ENCODE assay signal across 16 cellular contexts in genomic region chr9:92350129-92350739, GRCh38. TPM values are rescaled to one million over a fixed set of nuclear protein-coding genes. Genes with fewer than 3 reads are reported as not detected.
DNase-seq lines count a peak whose midpoint lies in the region; FAIRE-seq and TF ChIP-seq lines count a peak whose summit lies in the region.
"Had no signal": no experiment of that assay in that cellular context is flagged by ENCODE, and none has a peak within 500 bp of the region (broad histone marks: within the 10 kb centered on the region; RNA-seq: fewer than 3 reads in every experiment).

No MANE protein-coding gene starts in this region.

- H3K36me3 Mint-ChIP-seq in brain = peaks cover 30% of the 10 kb centered on the region

- H3K9me3 Mint-ChIP-seq in brain = peaks cover 4 to 13% (median 7%) of the 10 kb centered on the region in 5 experiments

- H3K27ac ChIP-seq in right atrium auricular region = peak overlapping the region; percentile 56 to 61
- H3K27ac ChIP-seq: neutrophil had no signal

- peak overlapping the region in 1 of 5 experiments; percentile 44 for H3K4me3 Mint-ChIP-seq in brain

- peak overlapping the region in 3 of 5 experiments; percentile 6 to 93 (median 80) for H3K27ac Mint-ChIP-seq in brain

- no peaks in the 10 kb centered on the region for H3K27me3 Mint-ChIP-seq in brain

- peaks cover 7% of the 10 kb centered on the region for H3K4me1 Mint-ChIP-seq in brain

- no peaks in the 10 kb centered on the region for H3K36me3 ChIP-seq in right atrium auricular region
- H3K36me3 ChIP-seq: neutrophil had no signal

- H3K27me3 ChIP-seq in right atrium auricular region = no peaks in the 10 kb centered on the region
- H3K27me3 ChIP-seq: neutrophil had no signal

- no peak for TF ChIP-seq CTCF in AG09309 (IDR thresholded peaks at IDR 0.05; ENCODE audit: control insufficient read depth, insufficient read depth, low read depth, low read length, missing control alignments)
- no peak for TF ChIP-seq CTCF in brain (conservative IDR thresholded peaks at IDR 0.05)
- TF ChIP-seq CTCF in right atrium auricular region (IDR thresholded peaks at IDR 0.05) = no peak

- no peak for FAIRE-seq in frontal cortex (lab: Jason Lieb, UNC)
- FAIRE-seq: GM18507 had no signal

- no peaks in the 10 kb centered on the region for H3K4me1 ChIP-seq in right atrium auricular region

- H3K9me3 ChIP-seq in right atrium auricular region = peaks cover 0 to 10% of the 10 kb centered on the region in 2 donors
- H3K9me3 ChIP-seq: neutrophil had no signal

- DNase-seq in AG09309 (ENCODE audit: low read depth) (peak; percentile 46), right atrium auricular region (ENCODE audit: low spot score) (no peak), skeletal muscle cell (ENCODE audit: low read depth) (peak; percentile 12), NCI-H748 (lab: John Stamatoyannopoulos, UW; ENCODE audit: unreplicated experiment) (no peak), GM19238 (ENCODE audit: insufficient read length, low spot score) (no peak), frontal cortex (ENCODE audit: low spot score in 2 of 2) (no peak), C1 segment of cervical spinal cord (lab: John Stamatoyannopoulos, UW) (no peak)
- DNase-seq: activated CD4-positive, alpha-beta T cell treated with anti-CD3 and anti-CD28 coated beads, Interleukin-2, amount 50 U/mL, for 4 hours; activated naive CD4-positive, alpha-beta T cell treated with Interleukin-2 at 50 U/mL for 16 hours; EL; stimulated activated CD4-positive, alpha-beta T cell treated with anti-CD3 and anti-CD28 coated beads, Interleukin-4, amount 100 ng/mL, for 4 hours had no signal

- H3K4me3 ChIP-seq in AG09309 (ENCODE audit: control insufficient read depth, low read depth, low read length) (no peak overlapping the region), right atrium auricular region (no peak overlapping the region), skeletal muscle cell (ENCODE audit: low read depth, low read length) (no peak overlapping the region)

RNA-seq across cellular contexts. Expression of gene CENPP, which starts 24.5 kb away (rescaled TPM):
- polyA plus RNA-seq in brain (ENCODE audit: insufficient read depth, low read depth, low replicate concordance) = 11.2 TPM
- total RNA-seq in right atrium auricular region = 1 to 10 TPM; 1.1 to 1.2 TPM
- total RNA-seq in frontal cortex = 5.7 TPM

RNA-seq across cellular contexts. Expression of gene NOL8, which starts 25.1 kb away (rescaled TPM):
- polyA plus RNA-seq in brain (ENCODE audit: insufficient read depth, low read depth, low replicate concordance) = 8.1 TPM
- total RNA-seq in right atrium auricular region (10 to 100 TPM; 11.4 to 12.3 TPM), frontal cortex (12.6 TPM)

RNA-seq across cellular contexts. Expression of gene OGN, which starts 54.1 kb away (rescaled TPM):
- polyA plus RNA-seq in brain (ENCODE audit: insufficient read depth, low read depth, low replicate concordance) = 2.1 TPM
- 10 to 100 TPM; 15.5 to 39.1 TPM for total RNA-seq in right atrium auricular region
- 17.5 TPM for total RNA-seq in frontal cortex
- total RNA-seq: LHCN-M2, OCI-LY7 had no signal

RNA-seq across cellular contexts. Expression of gene IARS1, which starts 56.7 kb away (rescaled TPM):
- polyA plus RNA-seq in brain (ENCODE audit: insufficient read depth, low read depth, low replicate concordance) = 41.7 TPM
- 10 to 100 TPM; 40.1 to 55.1 TPM for total RNA-seq in right atrium auricular region
- 163 TPM for total RNA-seq in frontal cortex

Comparison
In these comparisons a context has a peak if more than half of its experiments do, and no peak if none do; other contexts are left out.
1. DNase-seq: peak in AG09309 (single experiment) and skeletal muscle cell (single experiment); none in right atrium auricular region (single experiment), NCI-H748 (single experiment), GM19238 (single experiment), frontal cortex (0 of 2) and C1 segment of cervical spinal cord (0 of 14).